In genomic region chr17:46770439-46770817, GRCh38 we compare ENCODE assay signal across 9 cellular contexts. TPM values are rescaled to one million over a fixed set of nuclear protein-coding genes. Genes with fewer than 3 reads are reported as not detected.
DNase-seq lines count a peak whose midpoint lies in the region; ATAC-seq and TF ChIP-seq lines count a peak whose summit lies in the region.
"Had no signal": no experiment of that assay in that cellular context is flagged by ENCODE, and none has a peak within 500 bp of the region (broad histone marks: within the 10 kb centered on the region; RNA-seq: fewer than 3 reads in every experiment).

No MANE protein-coding gene starts in this region.

- H3K27ac ChIP-seq in BLaER1 (no peak overlapping the region), mammary epithelial cell (ENCODE audit: insufficient read depth, low read depth, low read length) (no peak overlapping the region)

- TF ChIP-seq CTCF in mammary epithelial cell (conservative IDR thresholded peaks at IDR 0.05 in 1 of 2, IDR thresholded peaks at IDR 0.05 in 1 of 2; ENCODE audit: extremely low read depth in 1 of 2, insufficient read depth in 1 of 2, low read depth in 1 of 2, low read length in 2 of 2), result no peak

- ATAC-seq in naive B cell (ENCODE audit: low read depth in 2 of 2) (no peak), HG02981 (IDR thresholded peaks at IDR 0.05; ENCODE audit: unreplicated experiment) (no peak), HG03442 (IDR thresholded peaks at IDR 0.05; ENCODE audit: unreplicated experiment) (no peak), GM21390 (IDR thresholded peaks at IDR 0.05; ENCODE audit: unreplicated experiment) (no peak), HG02571 (IDR thresholded peaks at IDR 0.05; ENCODE audit: unreplicated experiment) (no peak)

- H3K9ac ChIP-seq in BLaER1 (peak overlapping the region; percentile 81; the same call in 1 of the 2 replicates), mammary epithelial cell (ENCODE audit: insufficient read depth, low read length) (no peak overlapping the region)

- no TSS peak for BruUV-seq in mammary epithelial cell (replicated peaks; lab: Mats Ljungman, UMichigan)

- DNase-seq in Jurkat, Clone E6-1 (ENCODE audit: low read depth, low spot score), result no peak
- DNase-seq in mammary epithelial cell, result no peak
- DNase-seq in naive B cell, result no peak

- H3K4me1 Mint-ChIP-seq in naive B cell, result peaks cover 11 to 28% (median 24%) of the 10 kb centered on the region in 3 donors

- 96% methylated on average over 8 of the region's 14 CpGs for WGBS in mammary epithelial cell (ENCODE audit: low coverage, missing lambda C conversion rate)

- H3K36me3 ChIP-seq in BLaER1 (no peaks in the 10 kb centered on the region), mammary epithelial cell (ENCODE audit: insufficient read depth, low read length) (no peaks in the 10 kb centered on the region)
- H3K36me3 ChIP-seq: adrenal gland had no signal

- CTCF ChIA-PET in mammary epithelial cell (lab: Charles Lee; ENCODE audit: low non-redundant PET), result no interaction called here

- H3K4me3 Mint-ChIP-seq in naive B cell, result peak overlapping the region; percentile 68 to 88 (median 78)

- H3K9me3 Mint-ChIP-seq in naive B cell, result no peaks in the 10 kb centered on the region

- H3K9me3 ChIP-seq in BLaER1 (no peaks in the 10 kb centered on the region), mammary epithelial cell (replicated peaks; ENCODE audit: insufficient read depth, low read length) (no peaks in the 10 kb centered on the region)
- H3K9me3 ChIP-seq: adrenal gland had no signal

- H3K4me3 ChIP-seq in BLaER1 (peak overlapping the region; percentile 74), mammary epithelial cell (replicated peaks in 1 of 3; ENCODE audit: insufficient read depth in 1 of 3, low read depth in 2 of 3, low read length in 3 of 3) (no peak overlapping the region)
- peak overlapping the region; percentile 52 for H3K4me3 ChIP-seq in Jurkat, Clone E6-1 (ENCODE audit: low read length)

- peak overlapping the region in 1 of 6 donors; percentile 51 for H3K27ac Mint-ChIP-seq in naive B cell

- H4K20me1 ChIP-seq in BLaER1, result no peaks in the 10 kb centered on the region
- no peaks in the 10 kb centered on the region for H4K20me1 ChIP-seq in mammary epithelial cell (ENCODE audit: insufficient read depth, low read length)

- peak overlapping the region; percentile 74 for H2AFZ ChIP-seq in mammary epithelial cell (ENCODE audit: low read depth, low read length)

- dilution Hi-C loops in mammary epithelial cell (cut with HindIII; ENCODE audit: low sequenced_read_pairs), result no loop called here

- H3K4me2 ChIP-seq in BLaER1 (peak overlapping the region; percentile 96), mammary epithelial cell (ENCODE audit: insufficient read depth, low read depth, low read length) (peak overlapping the region; percentile 87)

- H3K79me2 ChIP-seq in mammary epithelial cell (ENCODE audit: insufficient read depth, low read length), result no peaks in the 10 kb centered on the region

- intact Hi-C loops in mammary epithelial cell (cut with micrococcal nuclease), result no loop called here

- in situ Hi-C loops in mammary epithelial cell (cut with MboI; ENCODE audit: low sequenced_read_pairs in 2 of 2), result no loop called here

- H3K27me3 ChIP-seq in BLaER1 (peaks cover 29% of the 10 kb centered on the region), mammary epithelial cell (ENCODE audit: insufficient read depth, low read length) (no peaks in the 10 kb centered on the region)
- H3K27me3 ChIP-seq: adrenal gland had no signal

- peaks cover 37% of the 10 kb centered on the region for H3K4me1 ChIP-seq in BLaER1
- H3K4me1 ChIP-seq in mammary epithelial cell (ENCODE audit: insufficient read depth, low read length), result peaks cover 12% of the 10 kb centered on the region

- H3K36me3 Mint-ChIP-seq in naive B cell, result no peaks in the 10 kb centered on the region

- no peaks in the 10 kb centered on the region for H3K27me3 Mint-ChIP-seq in naive B cell

RNA-seq across cellular contexts. Expression of gene WNT3, which starts 48.1 kb away (rescaled TPM):
- 7.8 TPM for polyA plus RNA-seq in Jurkat, Clone E6-1 (2012; ENCODE audit: insufficient read depth, insufficient read length)
- 1 to 10 TPM; 2.1 to 2.2 TPM for total RNA-seq in mammary epithelial cell
- polyA plus RNA-seq in mammary epithelial cell, result 1.5 TPM
- polyA minus RNA-seq in mammary epithelial cell, result 0.57 TPM
- under 1 TPM in 4 of 6 donors, not detected in 2; 0.06 to 0.73 (median 0.17) TPM for polyA plus RNA-seq in naive B cell (ENCODE audit: low read depth in 6 of 6)

Comparison
In these comparisons a context has a peak if more than half of its experiments do, and no peak if none do; other contexts are left out.
1. H3K4me3 ChIP-seq: peak in BLaER1 (single experiment) and Jurkat, Clone E6-1 (single experiment); none in mammary epithelial cell (0 of 3).